In the genomic region with DNA sequence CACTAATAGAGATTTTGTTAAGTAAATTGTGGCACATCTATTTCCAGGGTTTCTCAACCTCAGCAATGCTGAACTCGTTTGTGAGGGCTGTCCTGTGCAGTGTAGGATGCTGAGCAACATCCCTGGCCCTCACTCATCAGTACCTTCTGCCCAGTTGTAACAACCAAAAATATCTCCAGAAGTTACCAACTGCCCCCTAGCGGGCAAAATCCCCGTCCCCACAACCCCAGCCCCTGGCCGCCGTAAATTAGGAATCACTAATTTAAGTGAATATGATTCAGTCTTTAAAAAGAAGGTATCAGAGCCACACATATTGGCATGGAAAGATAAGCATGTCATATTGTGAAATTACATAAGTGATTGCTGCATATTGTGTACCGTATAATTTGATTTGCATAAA, we compare ENCODE assay signal across 8 cellular contexts.
DNase-seq lines count a peak whose midpoint lies in the region; ATAC-seq, FAIRE-seq and TF ChIP-seq lines count a peak whose summit lies in the region.

No MANE protein-coding gene starts in this region.

- TF ChIP-seq RAD21 in K562 (CRISPR knock-in tag; conservative IDR thresholded peaks at IDR 0.05 in 1 of 2, IDR thresholded peaks at IDR 0.05 in 1 of 2): 0 out of 4 replicates have a peak, but pooled peaks of 1 of the 2 experiments have one; percentile 8

- H3K9ac ChIP-seq in MM.1S (ENCODE audit: low read length) (no peak overlapping the region), K562 (ENCODE audit: insufficient read depth in 1 of 2, low read depth in 2 of 2, low read length in 2 of 2) (no peak overlapping the region)

- H3K9me2 ChIP-seq in MM.1S (replicated peaks; ENCODE audit: insufficient read depth, low read length): no peaks in the 10 kb centered on the region

- TF ChIP-seq POLR2A in K562 (conservative IDR thresholded peaks at IDR 0.05): no peak
- no peak for TF ChIP-seq POLR2A in spleen (IDR thresholded peaks at IDR 0.05)
- TF ChIP-seq POLR2A in lower leg skin (IDR thresholded peaks at IDR 0.05): no peak

- H3K36me3 ChIP-seq in MM.1S (replicated peaks; ENCODE audit: insufficient read depth, low read length) (no peaks in the 10 kb centered on the region), K562 (ENCODE audit: control insufficient read depth, insufficient read depth, low read length) (no peaks in the 10 kb centered on the region), spleen (no peaks in the 10 kb centered on the region)

- H3K4me3 ChIP-seq in MM.1S (ENCODE audit: low read length) (no peak overlapping the region), K562 (no peak overlapping the region), spleen (no peak overlapping the region), lower leg skin (ENCODE audit: low read depth, poor library complexity, severe bottlenecking) (no peak overlapping the region)

- 9% methylated on average over 5 of the region's 6 CpGs for WGBS in K562 (ENCODE audit: insufficient coverage, low coverage, missing lambda C conversion rate)
- 21 to 36% (median 30%) methylated on average over 6 of the region's 6 CpGs for WGBS in spleen, 5 donors
- 20 to 25% methylated on average over 6 of the region's 6 CpGs for WGBS in lower leg skin, 2 donors

- H3K27me3 Mint-ChIP-seq in nephron (ENCODE audit: low read depth): no peaks in the 10 kb centered on the region

- CTCF ChIA-PET in K562 (lab: Yijun Ruan, JAX; ENCODE audit: low intra/inter-chr PET ratio): no interaction called here

- H3K9me1 ChIP-seq in K562 (ENCODE audit: control insufficient read depth, insufficient read depth, low read length): no peaks in the 10 kb centered on the region

- H3K4me1 Mint-ChIP-seq in nephron: no peaks in the 10 kb centered on the region

- no peak overlapping the region for H3K27ac Mint-ChIP-seq in nephron

- H3F3A ChIP-seq in MM.1S (ENCODE audit: insufficient read depth, low read length): no peaks in the 10 kb centered on the region

- no peaks in the 10 kb centered on the region for H3K4me1 ChIP-seq in MM.1S (ENCODE audit: low read length)
- peaks cover 0 to 2% of the 10 kb centered on the region in 2 experiments; a peak in 1 of 5 replicates for H3K4me1 ChIP-seq in K562 (replicated peaks in 1 of 2; ENCODE audit: control insufficient read depth in 2 of 2, insufficient read depth in 2 of 2, low read length in 2 of 2)
- no peaks in the 10 kb centered on the region for H3K4me1 ChIP-seq in spleen

- H3K4me3 Mint-ChIP-seq in nephron: no peak overlapping the region

- in situ Hi-C loops in K562 (cut with MboI): no loop called here

- peaks cover 3% of the 10 kb centered on the region for H3K9me3 Mint-ChIP-seq in nephron

- FAIRE-seq in K562 (lab: Jason Lieb, UNC) (no peak), HTR-8/SVneo (lab: Jason Lieb, UNC) (no peak)

- H3K36me3 Mint-ChIP-seq in nephron (ENCODE audit: low read depth): no peaks in the 10 kb centered on the region

- H3K4me2 ChIP-seq in MM.1S (ENCODE audit: low read depth, low read length) (no peak overlapping the region), K562 (ENCODE audit: insufficient read depth, low read length) (no peak overlapping the region; the same call in 1 of the 2 replicates)

- no peak overlapping the region for H2AFZ ChIP-seq in MM.1S (ENCODE audit: low read length)
- H2AFZ ChIP-seq in K562 (ENCODE audit: low read depth, low read length): no peak overlapping the region

- H3K9me3 ChIP-seq in MM.1S (replicated peaks; ENCODE audit: insufficient read depth, low read length): no peaks in the 10 kb centered on the region
- no peaks in the 10 kb centered on the region for H3K9me3 ChIP-seq in K562 (replicated peaks; ENCODE audit: control insufficient read depth, insufficient read depth, low read depth, low read length)
- no peaks in the 10 kb centered on the region for H3K9me3 ChIP-seq in spleen

- no peaks in the 10 kb centered on the region for H3K27me3 ChIP-seq in MM.1S (replicated peaks; ENCODE audit: insufficient read depth, low read length)
- no peaks in the 10 kb centered on the region for H3K27me3 ChIP-seq in K562 (ENCODE audit: control insufficient read depth in 2 of 2, insufficient read depth in 2 of 2, low read length in 2 of 2)
- H3K27me3 ChIP-seq in spleen (replicated peaks in 1 of 7): peaks cover 0 to 13% (median 0%) of the 10 kb centered on the region in 7 donors

- H3K79me2 ChIP-seq in MM.1S (ENCODE audit: low read length) (no peaks in the 10 kb centered on the region), K562 (ENCODE audit: control insufficient read depth, insufficient read depth, low read length) (no peaks in the 10 kb centered on the region)

- POLR2A ChIA-PET in K562 (lab: Yijun Ruan, JAX): no interaction called here

- H4K20me1 ChIP-seq in MM.1S (ENCODE audit: insufficient read depth, low read length) (no peaks in the 10 kb centered on the region), K562 (replicated peaks; ENCODE audit: control insufficient read depth, insufficient read depth, low read length) (no peaks in the 10 kb centered on the region)

- DNase-seq in ELR (ENCODE audit: low read depth): peak; percentile 33
- no peak for DNase-seq in MM.1S
- peak; percentile 17 to 41 (median 22) for DNase-seq in K562 (ENCODE audit: extremely low read depth in 1 of 4, low spot score in 3 of 4)
- DNase-seq in spleen: no peak
- no peak for DNase-seq in T1000 (lab: John Stamatoyannopoulos, UW)
- DNase-seq in lower leg skin (ENCODE audit: low spot score in 2 of 2): no peak
- DNase-seq in HTR-8/SVneo (ENCODE audit: insufficient read length, low spot score): no peak

- no peak for TF ChIP-seq EP300 in K562 (IDR thresholded peaks at IDR 0.05; ENCODE audit: low read length)

- no TSS peak for BruUV-seq in K562 (replicated peaks; lab: Mats Ljungman, UMichigan)

- TF ChIP-seq CTCF in MM.1S (IDR thresholded peaks at IDR 0.05; ENCODE audit: low read length) (peak; percentile 33), K562 (IDR thresholded peaks at IDR 0.05 in 2 of 3, conservative IDR thresholded peaks at IDR 0.05 in 1 of 3; ENCODE audit: insufficient read depth in 2 of 3, low read depth in 1 of 3, low read length in 3 of 3) (peak; percentile 37 to 51 (median 45); a peak in 5 of 6 replicates), nephron (IDR thresholded peaks at IDR 0.05; ENCODE audit: unreplicated experiment in 3 of 3) (peak in 2 of 3 experiments; percentile 33 to 45), spleen (IDR thresholded peaks at IDR 0.05 in 8 of 11, conservative IDR thresholded peaks at IDR 0.05 in 3 of 11) (peak in 5 of 11 experiments; percentile 19 to 47 (median 33)), lower leg skin (IDR thresholded peaks at IDR 0.05) (no peak)

- H3K27ac ChIP-seq in MM.1S (ENCODE audit: low read length): no peak overlapping the region
- H3K27ac ChIP-seq in K562 (ENCODE audit: extremely low read depth, low read depth, low read length): no peak overlapping the region
- no peak overlapping the region for H3K27ac ChIP-seq in spleen

- intact Hi-C loops in K562 (cut with micrococcal nuclease) (no loop called here), spleen (cut with DNase I; ENCODE audit: low total_unique reads) (loop anchor here (10.0 kb wide), 1 partner anchor 1052 kb away; no protein-coding TSS in a partner anchor), lower leg skin (cut with DNase I; ENCODE audit: low total_unique reads) (loop anchor here (10.0 kb wide), 1 partner anchor 1332 kb away; a partner anchor contains a TSS)

- peak; percentile 77 for ATAC-seq in K562

TF ChIP-seq in K562, 482 proteins besides CTCF, POLR2A, EP300 and RAD21:
- TF ChIP-seq, protein P1, sequence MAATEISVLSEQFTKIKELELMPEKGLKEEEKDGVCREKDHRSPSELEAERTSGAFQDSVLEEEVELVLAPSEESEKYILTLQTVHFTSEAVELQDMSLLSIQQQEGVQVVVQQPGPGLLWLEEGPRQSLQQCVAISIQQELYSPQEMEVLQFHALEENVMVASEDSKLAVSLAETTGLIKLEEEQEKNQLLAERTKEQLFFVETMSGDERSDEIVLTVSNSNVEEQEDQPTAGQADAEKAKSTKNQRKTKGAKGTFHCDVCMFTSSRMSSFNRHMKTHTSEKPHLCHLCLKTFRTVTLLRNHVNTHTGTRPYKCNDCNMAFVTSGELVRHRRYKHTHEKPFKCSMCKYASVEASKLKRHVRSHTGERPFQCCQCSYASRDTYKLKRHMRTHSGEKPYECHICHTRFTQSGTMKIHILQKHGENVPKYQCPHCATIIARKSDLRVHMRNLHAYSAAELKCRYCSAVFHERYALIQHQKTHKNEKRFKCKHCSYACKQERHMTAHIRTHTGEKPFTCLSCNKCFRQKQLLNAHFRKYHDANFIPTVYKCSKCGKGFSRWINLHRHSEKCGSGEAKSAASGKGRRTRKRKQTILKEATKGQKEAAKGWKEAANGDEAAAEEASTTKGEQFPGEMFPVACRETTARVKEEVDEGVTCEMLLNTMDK (IDR thresholded peaks at IDR 0.05; ENCODE audit: borderline replicate concordance, insufficient read depth, low read depth, low read length, poor library complexity, severe bottlenecking): peak; percentile 15
- no peak for TF ChIP-seq ETV1 (tag; conservative IDR thresholded peaks at IDR 0.05; ENCODE audit: low read depth)

Comparison
In these comparisons a context has a peak if more than half of its experiments do, and no peak if none do; other contexts are left out.
1. DNase-seq: peak in ELR (single experiment) and K562 (4 of 4); none in MM.1S (single experiment), spleen (single experiment), T1000 (single experiment), lower leg skin (0 of 2) and HTR-8/SVneo (single experiment).
2. CTCF ChIP-seq: peak in MM.1S (single experiment), K562 (3 of 3) and nephron (2 of 3); none in lower leg skin (0 of 3).